In the genomic region with DNA sequence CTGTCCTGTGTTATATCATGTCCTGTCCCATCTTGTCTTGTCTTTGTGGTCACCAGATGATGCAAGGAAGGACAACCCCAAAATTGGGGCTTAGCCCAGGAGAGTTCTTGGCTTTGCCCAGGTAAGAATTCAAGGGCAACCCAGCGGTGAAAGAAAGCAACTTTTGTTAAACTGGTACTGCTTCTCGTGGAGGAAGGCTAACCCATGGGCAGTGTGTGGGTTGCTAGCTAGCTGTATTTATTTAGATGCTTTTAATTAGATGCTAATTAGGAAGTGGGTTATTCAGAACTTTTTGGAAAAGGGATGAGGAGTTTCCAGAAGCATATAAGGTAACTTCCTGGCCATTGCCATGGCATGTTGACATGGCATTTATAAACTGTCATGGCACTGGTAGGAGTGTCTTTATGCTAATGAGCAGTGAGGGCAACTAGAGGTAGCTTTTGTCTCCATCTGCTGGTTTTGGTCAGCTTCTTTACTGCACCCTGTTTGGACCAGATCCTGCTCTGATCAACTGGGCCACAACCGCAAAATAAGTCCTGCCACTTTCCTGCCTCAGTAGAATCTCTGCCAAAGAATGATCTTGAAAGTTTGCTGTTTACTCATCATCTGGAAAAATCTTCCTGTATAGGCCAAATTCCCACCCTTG, we compare ENCODE assay signal across 7 cellular contexts.
A peak's percentile ranks its signal among the peaks of the same experiment; 100 is the strongest.
DNase-seq lines count a peak whose midpoint lies in the region; ATAC-seq, FAIRE-seq and TF ChIP-seq lines count a peak whose summit lies in the region.
"Not testable (repeated sequence)": the region's sequence is repeated elsewhere in the genome, so short reads cannot be mapped to it uniquely, and the experiment has no call there.

No MANE protein-coding gene starts in this region.

- POLR2A ChIA-PET in WTC11 (lab: Charles Lee); K562 (lab: Yijun Ruan, JAX): not testable (repeated sequence)

- H3K9me1 ChIP-seq in K562 (ENCODE audit: control insufficient read depth, insufficient read depth, low read length); keratinocyte (ENCODE audit: control insufficient read depth, extremely low read depth, insufficient read depth, low read length): not testable (repeated sequence)

- intact Hi-C loops in K562 (cut with micrococcal nuclease) = not testable (repeated sequence)

- TF ChIP-seq POLR2A in K562 (conservative IDR thresholded peaks at IDR 0.05) = not testable (repeated sequence)

- not testable (repeated sequence) for DNase-seq in WTC11 (ENCODE audit: low spot score); K562 (ENCODE audit: extremely low read depth in 1 of 4, low spot score in 3 of 4); keratinocyte (ENCODE audit: low read depth, low spot score); natural killer cell treated with Interleukin-12 subunit alpha and Interleukin-12 subunit beta and Interleukin-15 and Interleukin-18, amount 100 ng/mL, for 72 hours (ENCODE audit: low spot score)

- not testable (repeated sequence) for BruUV-seq in K562 (replicated peaks; lab: Mats Ljungman, UMichigan)

- in situ Hi-C loops in K562 (cut with MboI) = not testable (repeated sequence)

- not testable (repeated sequence) for H3K79me2 ChIP-seq in K562 (ENCODE audit: control insufficient read depth, insufficient read depth, low read length); keratinocyte (ENCODE audit: control insufficient read depth, insufficient read depth, low read length)

- H3K36me3 ChIP-seq in K562 (ENCODE audit: control insufficient read depth, insufficient read depth, low read length); keratinocyte (ENCODE audit: control insufficient read depth in 2 of 2, extremely low read depth in 1 of 2, insufficient read depth in 2 of 2, low read length in 2 of 2): not testable (repeated sequence)

- dilution Hi-C loops in keratinocyte (cut with MboI; ENCODE audit: extremely low pct_ligation_motif_present, low sequenced_read_pairs) = not testable (repeated sequence)

- H3K27me3 ChIP-seq in K562 (ENCODE audit: control insufficient read depth in 2 of 2, insufficient read depth in 2 of 2, low read length in 2 of 2); keratinocyte (ENCODE audit: control insufficient read depth, extremely low read depth, insufficient read depth, low read length): not testable (repeated sequence)

- not testable (repeated sequence) for H3K4me3 ChIP-seq in K562; keratinocyte (ENCODE audit: control insufficient read depth in 2 of 3, extremely low read depth in 1 of 3, insufficient read depth in 2 of 3, low read depth in 1 of 3, low read length in 3 of 3)

- H3K27ac Mint-ChIP-seq in WTC11; natural killer cell treated with Interleukin-12 subunit alpha and Interleukin-12 subunit beta and Interleukin-15 and Interleukin-18, amount 100 ng/mL, for 72 hours: not testable (repeated sequence)

- not testable (repeated sequence) for H3K36me3 Mint-ChIP-seq in WTC11; natural killer cell treated with Interleukin-12 subunit alpha and Interleukin-12 subunit beta and Interleukin-15 and Interleukin-18, amount 100 ng/mL, for 72 hours

- not testable (repeated sequence) for TF ChIP-seq RAD21 in K562 (CRISPR knock-in tag; conservative IDR thresholded peaks at IDR 0.05 in 1 of 2, IDR thresholded peaks at IDR 0.05 in 1 of 2)

- H3K27me3 Mint-ChIP-seq in WTC11 (ENCODE audit: low read depth); natural killer cell treated with Interleukin-12 subunit alpha and Interleukin-12 subunit beta and Interleukin-15 and Interleukin-18, amount 100 ng/mL, for 72 hours: not testable (repeated sequence)

- not testable (repeated sequence) for H3K9me3 Mint-ChIP-seq in WTC11; natural killer cell treated with Interleukin-12 subunit alpha and Interleukin-12 subunit beta and Interleukin-15 and Interleukin-18, amount 100 ng/mL, for 72 hours

- H3K4me3 Mint-ChIP-seq in WTC11; natural killer cell treated with Interleukin-12 subunit alpha and Interleukin-12 subunit beta and Interleukin-15 and Interleukin-18, amount 100 ng/mL, for 72 hours: not testable (repeated sequence)

- H2AFZ ChIP-seq in K562 (ENCODE audit: low read depth, low read length); keratinocyte (ENCODE audit: control insufficient read depth, low read length): not testable (repeated sequence)

- peak; percentile 87 for FAIRE-seq in K562 (lab: Jason Lieb, UNC)
- FAIRE-seq in keratinocyte (lab: Jason Lieb, UNC) = peak; percentile 26

- no CpG with 5 or more reads among the region's 3 CpGs for WGBS in K562 (ENCODE audit: insufficient coverage, low coverage, missing lambda C conversion rate)

- not testable (repeated sequence) for H4K20me1 ChIP-seq in K562 (replicated peaks; ENCODE audit: control insufficient read depth, insufficient read depth, low read length); keratinocyte (ENCODE audit: control insufficient read depth, extremely low read depth, insufficient read depth, low read length)

- not testable (repeated sequence) for H3K9me3 ChIP-seq in K562 (replicated peaks; ENCODE audit: control insufficient read depth, insufficient read depth, low read depth, low read length); keratinocyte (ENCODE audit: control insufficient read depth, low read depth, low read length)

- not testable (repeated sequence) for H3K27ac ChIP-seq in K562 (ENCODE audit: extremely low read depth, low read depth, low read length); keratinocyte (ENCODE audit: control insufficient read depth, insufficient read depth, low read length)

- CTCF ChIA-PET in WTC11 (lab: Charles Lee); K562 (lab: Yijun Ruan, JAX; ENCODE audit: low intra/inter-chr PET ratio): not testable (repeated sequence)

- H3K4me2 ChIP-seq in K562 (ENCODE audit: insufficient read depth, low read length); keratinocyte (ENCODE audit: control insufficient read depth, extremely low read depth, insufficient read depth, low read depth, low read length): not testable (repeated sequence)

- TF ChIP-seq CTCF in WTC11 (IDR thresholded peaks at IDR 0.05); K562 (IDR thresholded peaks at IDR 0.05 in 2 of 3, conservative IDR thresholded peaks at IDR 0.05 in 1 of 3; ENCODE audit: insufficient read depth in 2 of 3, low read depth in 1 of 3, low read length in 3 of 3); keratinocyte (optimal IDR thresholded peaks at IDR 0.05 in 1 of 3, IDR thresholded peaks at IDR 0.05 in 1 of 3, conservative IDR thresholded peaks at IDR 0.05 in 1 of 3; ENCODE audit: extremely low read depth in 1 of 3, insufficient read depth in 2 of 3, low read length in 3 of 3): not testable (repeated sequence)

- ATAC-seq in GM18511 (IDR thresholded peaks at IDR 0.05; ENCODE audit: unreplicated experiment) = peak; percentile 86
- ATAC-seq in GM21447 (IDR thresholded peaks at IDR 0.05; ENCODE audit: unreplicated experiment) = peak; percentile 77
- peak; percentile 69 for ATAC-seq in HG03175 (IDR thresholded peaks at IDR 0.05; ENCODE audit: unreplicated experiment)
- peak; percentile 93 for ATAC-seq in WTC11
- ATAC-seq in K562 = peak; percentile 100
- peak; percentile 83 to 85 for ATAC-seq in natural killer cell treated with Interleukin-12 subunit alpha and Interleukin-12 subunit beta and Interleukin-15 and Interleukin-18, amount 100 ng/mL, for 72 hours

- H3K4me1 Mint-ChIP-seq in WTC11; natural killer cell treated with Interleukin-12 subunit alpha and Interleukin-12 subunit beta and Interleukin-15 and Interleukin-18, amount 100 ng/mL, for 72 hours (ENCODE audit: low read depth in 2 of 2): not testable (repeated sequence)

- H3K4me1 ChIP-seq in K562 (replicated peaks in 1 of 2; ENCODE audit: control insufficient read depth in 2 of 2, insufficient read depth in 2 of 2, low read length in 2 of 2); keratinocyte (ENCODE audit: control insufficient read depth, extremely low read depth, insufficient read depth, low read length): not testable (repeated sequence)

- not testable (repeated sequence) for H3K9ac ChIP-seq in K562 (ENCODE audit: insufficient read depth in 1 of 2, low read depth in 2 of 2, low read length in 2 of 2); keratinocyte (ENCODE audit: control insufficient read depth, extremely low read depth, insufficient read depth, low read length)

- not testable (repeated sequence) for TF ChIP-seq EP300 in K562 (IDR thresholded peaks at IDR 0.05; ENCODE audit: low read length)
